In genomic region chr1:3530086-3530930, GRCh38 we compare ENCODE assay signal across 8 cellular contexts.
DNase-seq lines count a peak whose midpoint lies in the region; ATAC-seq and TF ChIP-seq lines count a peak whose summit lies in the region.

No MANE protein-coding gene starts in this region.

- peaks cover 11% of the 10 kb centered on the region for H3K4me1 ChIP-seq in CD8-positive, alpha-beta memory T cell (ENCODE audit: insufficient read depth, low read length)
- peaks cover 3% of the 10 kb centered on the region; the same call in 1 of the 2 replicates for H3K4me1 ChIP-seq in Karpas-422 (ENCODE audit: low read length)
- H3K4me1 ChIP-seq in liver (ENCODE audit: control insufficient read depth in 4 of 4, insufficient read depth in 4 of 4, low read length in 3 of 4): peaks cover 15 to 27% (median 22%) of the 10 kb centered on the region in 4 donors
- peaks cover 18% of the 10 kb centered on the region for H3K4me1 ChIP-seq in upper lobe of right lung

- no peak for DNase-seq in CD8-positive, alpha-beta memory T cell
- DNase-seq in Karpas-422: no peak
- no peak for DNase-seq in astrocyte of the cerebellum (ENCODE audit: low read depth)
- no peak for DNase-seq in upper lobe of right lung
- DNase-seq in stimulated activated CD4-positive, alpha-beta T cell treated with anti-CD3 and anti-CD28 coated beads, Interleukin-2, amount 100 ng/mL, for 48 hours: no peak

- peak overlapping the region; percentile 74 to 90 (median 82) for H3K4me3 Mint-ChIP-seq in CD8-positive, alpha-beta memory T cell

- H3K4me3 ChIP-seq in CD8-positive, alpha-beta memory T cell (ENCODE audit: low read length): peak overlapping the region; percentile 71
- H3K4me3 ChIP-seq in Karpas-422 (ENCODE audit: low read length): peak overlapping the region; percentile 45
- H3K4me3 ChIP-seq in astrocyte of the cerebellum (ENCODE audit: low read depth, low read length): peak overlapping the region; percentile 49
- H3K4me3 ChIP-seq in liver (ENCODE audit: low read depth in 1 of 3, low read length in 3 of 3): peak overlapping the region; percentile 41 to 65 (median 58)
- peak overlapping the region; percentile 75 for H3K4me3 ChIP-seq in upper lobe of right lung

- no peaks in the 10 kb centered on the region for H3K9me3 Mint-ChIP-seq in CD8-positive, alpha-beta memory T cell

- ATAC-seq in upper lobe of right lung: peak; percentile 19
- no peak for ATAC-seq in GM19328 (IDR thresholded peaks at IDR 0.05; ENCODE audit: unreplicated experiment)
- ATAC-seq in GM18868 (IDR thresholded peaks at IDR 0.05; ENCODE audit: unreplicated experiment): no peak

- H3K9ac ChIP-seq in Karpas-422 (ENCODE audit: low read length): no peak overlapping the region
- H3K9ac ChIP-seq in liver (ENCODE audit: low read depth in 1 of 2, low read length in 2 of 2): peak overlapping the region; percentile 7 to 53

- no peak for TF ChIP-seq RAD21 in liver (IDR thresholded peaks at IDR 0.05)

- no peaks in the 10 kb centered on the region for H3K9me2 ChIP-seq in Karpas-422 (replicated peaks; ENCODE audit: insufficient read depth, low read length)

- H3K36me3 Mint-ChIP-seq in CD8-positive, alpha-beta memory T cell: peaks cover 0 to 1% (median 0%) of the 10 kb centered on the region in 3 donors

- peak overlapping the region in 4 of 8 donors; percentile 17 to 47 (median 24) for H3K27ac Mint-ChIP-seq in CD8-positive, alpha-beta memory T cell

- H4K20me1 ChIP-seq in Karpas-422 (ENCODE audit: insufficient read depth, low read depth, low read length): no peaks in the 10 kb centered on the region; the same call in 1 of the 2 replicates

- H3K4me1 Mint-ChIP-seq in CD8-positive, alpha-beta memory T cell: peaks cover 4 to 33% (median 4%) of the 10 kb centered on the region in 3 donors

- peak overlapping the region; percentile 47 for H3K4me2 ChIP-seq in Karpas-422 (ENCODE audit: low read depth, low read length, poor library complexity, severe bottlenecking)

- intact Hi-C loops in upper lobe of right lung (cut with DNase I): no loop called here

- no peaks in the 10 kb centered on the region for H3K9me3 ChIP-seq in CD8-positive, alpha-beta memory T cell (ENCODE audit: low read length)
- H3K9me3 ChIP-seq in Karpas-422 (ENCODE audit: low read length) (no peaks in the 10 kb centered on the region), liver (ENCODE audit: control insufficient read depth in 4 of 4, low read length in 3 of 4) (no peaks in the 10 kb centered on the region), upper lobe of right lung (no peaks in the 10 kb centered on the region)

- in situ Hi-C loops in astrocyte of the cerebellum (cut with HindIII; ENCODE audit: low sequenced_read_pairs): no loop called here

- H3K36me3 ChIP-seq in CD8-positive, alpha-beta memory T cell (ENCODE audit: insufficient read depth, low read length): no peaks in the 10 kb centered on the region
- no peaks in the 10 kb centered on the region for H3K36me3 ChIP-seq in Karpas-422 (ENCODE audit: insufficient read depth, low read length)
- no peaks in the 10 kb centered on the region for H3K36me3 ChIP-seq in liver (ENCODE audit: control insufficient read depth in 4 of 4, insufficient read depth in 3 of 4, low read depth in 1 of 4, low read length in 3 of 4)
- H3K36me3 ChIP-seq in upper lobe of right lung: no peaks in the 10 kb centered on the region

- peak; percentile 13 for TF ChIP-seq CTCF in astrocyte of the cerebellum (IDR thresholded peaks at IDR 0.05; ENCODE audit: low read depth, low read length, missing control alignments)
- no peak for TF ChIP-seq CTCF in liver (IDR thresholded peaks at IDR 0.05; ENCODE audit: low read depth, low read length, missing input control)
- TF ChIP-seq CTCF in upper lobe of right lung (IDR thresholded peaks at IDR 0.05): no peak

- H3K27ac ChIP-seq in CD8-positive, alpha-beta memory T cell (ENCODE audit: low read depth, low read length): peak overlapping the region; percentile 24
- H3K27ac ChIP-seq in Karpas-422 (ENCODE audit: low read length) (no peak overlapping the region), liver (ENCODE audit: low read depth in 1 of 2, low read length in 2 of 2) (peak overlapping the region; percentile 25 to 46), upper lobe of right lung (peak overlapping the region; percentile 84)

- H3K27me3 ChIP-seq in CD8-positive, alpha-beta memory T cell (ENCODE audit: insufficient read depth, low read length, poor library complexity, severe bottlenecking): no peaks in the 10 kb centered on the region
- H3K27me3 ChIP-seq in Karpas-422 (ENCODE audit: low read length) (no peaks in the 10 kb centered on the region), liver (ENCODE audit: control insufficient read depth in 4 of 4, insufficient read depth in 4 of 4, low read length in 3 of 4) (no peaks in the 10 kb centered on the region), upper lobe of right lung (no peaks in the 10 kb centered on the region)

- peaks cover 0 to 1% of the 10 kb centered on the region in 2 donors for H3K27me3 Mint-ChIP-seq in CD8-positive, alpha-beta memory T cell

- H2AFZ ChIP-seq in Karpas-422 (ENCODE audit: low read length): no peak overlapping the region

- no peaks in the 10 kb centered on the region for H3K79me2 ChIP-seq in Karpas-422 (ENCODE audit: low read length)

- CTCF ChIA-PET in CD8-positive, alpha-beta memory T cell (lab: Charles Lee): interaction anchor here (1.1 to 1.7 kb wide), 3 partner anchors 12 to 39 kb away, joined by 3 to 9 read pairs (median 4); no protein-coding TSS in a partner anchor

- POLR2A ChIA-PET in CD8-positive, alpha-beta memory T cell (lab: Charles Lee): interaction anchor here (1.0 kb wide), 2 partner anchors 35 to 95 kb away, joined by 3 read pairs; no protein-coding TSS in a partner anchor

- WGBS in liver: 41% methylated on average over 32 of the region's 32 CpGs

TF ChIP-seq in liver, 16 proteins besides CTCF, POLR2A, EP300 and RAD21:
- TF ChIP-seq TAF1 (conservative IDR thresholded peaks at IDR 0.05): no peak
- TF ChIP-seq, protein P1, sequence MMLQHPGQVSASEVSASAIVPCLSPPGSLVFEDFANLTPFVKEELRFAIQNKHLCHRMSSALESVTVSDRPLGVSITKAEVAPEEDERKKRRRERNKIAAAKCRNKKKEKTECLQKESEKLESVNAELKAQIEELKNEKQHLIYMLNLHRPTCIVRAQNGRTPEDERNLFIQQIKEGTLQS (IDR thresholded peaks at IDR 0.05): no peak
- no peak for TF ChIP-seq HNF4G (IDR thresholded peaks at IDR 0.05)
- TF ChIP-seq, protein P2, sequence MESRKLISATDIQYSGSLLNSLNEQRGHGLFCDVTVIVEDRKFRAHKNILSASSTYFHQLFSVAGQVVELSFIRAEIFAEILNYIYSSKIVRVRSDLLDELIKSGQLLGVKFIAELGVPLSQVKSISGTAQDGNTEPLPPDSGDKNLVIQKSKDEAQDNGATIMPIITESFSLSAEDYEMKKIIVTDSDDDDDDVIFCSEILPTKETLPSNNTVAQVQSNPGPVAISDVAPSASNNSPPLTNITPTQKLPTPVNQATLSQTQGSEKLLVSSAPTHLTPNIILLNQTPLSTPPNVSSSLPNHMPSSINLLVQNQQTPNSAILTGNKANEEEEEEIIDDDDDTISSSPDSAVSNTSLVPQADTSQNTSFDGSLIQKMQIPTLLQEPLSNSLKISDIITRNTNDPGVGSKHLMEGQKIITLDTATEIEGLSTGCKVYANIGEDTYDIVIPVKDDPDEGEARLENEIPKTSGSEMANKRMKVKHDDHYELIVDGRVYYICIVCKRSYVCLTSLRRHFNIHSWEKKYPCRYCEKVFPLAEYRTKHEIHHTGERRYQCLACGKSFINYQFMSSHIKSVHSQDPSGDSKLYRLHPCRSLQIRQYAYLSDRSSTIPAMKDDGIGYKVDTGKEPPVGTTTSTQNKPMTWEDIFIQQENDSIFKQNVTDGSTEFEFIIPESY (IDR thresholded peaks at IDR 0.05): no peak
- TF ChIP-seq JUND (IDR thresholded peaks at IDR 0.05): no peak
- no peak for TF ChIP-seq FOXA2 (IDR thresholded peaks at IDR 0.05)
- no peak for TF ChIP-seq YY1 (IDR thresholded peaks at IDR 0.05)
- TF ChIP-seq HNF4A (conservative IDR thresholded peaks at IDR 0.05): no peak
- TF ChIP-seq FOXA1 (IDR thresholded peaks at IDR 0.05): no peak
- TF ChIP-seq, protein P3, sequence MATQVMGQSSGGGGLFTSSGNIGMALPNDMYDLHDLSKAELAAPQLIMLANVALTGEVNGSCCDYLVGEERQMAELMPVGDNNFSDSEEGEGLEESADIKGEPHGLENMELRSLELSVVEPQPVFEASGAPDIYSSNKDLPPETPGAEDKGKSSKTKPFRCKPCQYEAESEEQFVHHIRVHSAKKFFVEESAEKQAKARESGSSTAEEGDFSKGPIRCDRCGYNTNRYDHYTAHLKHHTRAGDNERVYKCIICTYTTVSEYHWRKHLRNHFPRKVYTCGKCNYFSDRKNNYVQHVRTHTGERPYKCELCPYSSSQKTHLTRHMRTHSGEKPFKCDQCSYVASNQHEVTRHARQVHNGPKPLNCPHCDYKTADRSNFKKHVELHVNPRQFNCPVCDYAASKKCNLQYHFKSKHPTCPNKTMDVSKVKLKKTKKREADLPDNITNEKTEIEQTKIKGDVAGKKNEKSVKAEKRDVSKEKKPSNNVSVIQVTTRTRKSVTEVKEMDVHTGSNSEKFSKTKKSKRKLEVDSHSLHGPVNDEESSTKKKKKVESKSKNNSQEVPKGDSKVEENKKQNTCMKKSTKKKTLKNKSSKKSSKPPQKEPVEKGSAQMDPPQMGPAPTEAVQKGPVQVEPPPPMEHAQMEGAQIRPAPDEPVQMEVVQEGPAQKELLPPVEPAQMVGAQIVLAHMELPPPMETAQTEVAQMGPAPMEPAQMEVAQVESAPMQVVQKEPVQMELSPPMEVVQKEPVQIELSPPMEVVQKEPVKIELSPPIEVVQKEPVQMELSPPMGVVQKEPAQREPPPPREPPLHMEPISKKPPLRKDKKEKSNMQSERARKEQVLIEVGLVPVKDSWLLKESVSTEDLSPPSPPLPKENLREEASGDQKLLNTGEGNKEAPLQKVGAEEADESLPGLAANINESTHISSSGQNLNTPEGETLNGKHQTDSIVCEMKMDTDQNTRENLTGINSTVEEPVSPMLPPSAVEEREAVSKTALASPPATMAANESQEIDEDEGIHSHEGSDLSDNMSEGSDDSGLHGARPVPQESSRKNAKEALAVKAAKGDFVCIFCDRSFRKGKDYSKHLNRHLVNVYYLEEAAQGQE (IDR thresholded peaks at IDR 0.05): no peak
- no peak for TF ChIP-seq SP1 (IDR thresholded peaks at IDR 0.05)
- TF ChIP-seq MAX (IDR thresholded peaks at IDR 0.05): no peak
- no peak for TF ChIP-seq EGR1 (IDR thresholded peaks at IDR 0.05; ENCODE audit: low read depth in 2 of 2)
- TF ChIP-seq GABPA (IDR thresholded peaks at IDR 0.05 in 1 of 2, conservative IDR thresholded peaks at IDR 0.05 in 1 of 2): no peak
- no peak for TF ChIP-seq RXRA (IDR thresholded peaks at IDR 0.05)
- no peak for TF ChIP-seq NR2F2 (IDR thresholded peaks at IDR 0.05)
